ENCODE assay signal across 26 cellular contexts in the genomic region with DNA sequence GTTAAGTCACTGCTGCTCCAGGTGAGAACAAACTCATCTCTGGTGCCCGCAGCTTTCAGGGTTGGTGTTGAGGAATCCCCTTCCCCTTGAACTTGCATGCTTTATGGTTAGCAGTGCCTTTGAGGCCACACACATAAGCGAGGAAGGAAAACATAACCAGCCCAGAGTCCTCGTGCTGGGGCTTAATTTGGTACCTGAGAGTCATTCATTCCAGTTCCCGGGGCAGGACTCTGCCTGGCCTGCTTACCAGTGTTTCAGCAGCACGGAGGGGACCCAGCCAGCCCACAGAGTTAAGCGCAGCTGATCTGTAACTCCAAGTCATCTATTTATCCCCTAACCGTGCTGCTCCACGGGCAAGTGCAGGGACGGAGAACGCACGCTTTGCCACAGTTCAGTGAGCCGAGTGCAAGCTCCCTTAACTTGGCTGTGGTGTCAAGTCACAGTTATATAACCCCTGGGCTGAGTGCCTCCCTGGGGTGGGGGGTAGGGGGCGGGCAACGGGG.
A peak's percentile ranks its signal among the peaks of the same experiment; 100 is the strongest.
DNase-seq lines count a peak whose midpoint lies in the region; ATAC-seq, FAIRE-seq and TF ChIP-seq lines count a peak whose summit lies in the region.
"Had no signal": no experiment of that assay in that cellular context is flagged by ENCODE, and none has a peak within 500 bp of the region (broad histone marks: within the 10 kb centered on the region; RNA-seq: fewer than 3 reads in every experiment).

No MANE protein-coding gene starts in this region.

- ATAC-seq in CD4-positive, alpha-beta T cell (ENCODE audit: poor library complexity), result peak; percentile 44
- ATAC-seq in T-helper 17 cell (peak; percentile 83), left ventricle myocardium superior (peak; percentile 75), psoas muscle (peak; percentile 47 to 80 (median 72)), GM18517 (IDR thresholded peaks at IDR 0.05; ENCODE audit: unreplicated experiment) (no peak)
- ATAC-seq: activated CD8-positive, alpha-beta memory T cell treated with anti-CD3 and anti-CD28 coated beads, Interleukin-2, amount 10 ng/mL, durations not matched to agents 7 days and 5 days; esophagus mucosa; K562; naive thymus-derived CD4-positive, alpha-beta T cell; pancreas had no signal

- H3K27me3 ChIP-seq in CD4-positive, alpha-beta T cell (ENCODE audit: control insufficient read depth, insufficient read depth, low read length), result no peaks in the 10 kb centered on the region
- H3K27me3 ChIP-seq in psoas muscle (ENCODE audit: insufficient read depth in 3 of 3, low read length in 2 of 3), result no peaks in the 10 kb centered on the region
- H3K27me3 ChIP-seq: pancreas, spleen, testis had no signal

- no peaks in the 10 kb centered on the region for H3K36me3 Mint-ChIP-seq in CD4-positive, alpha-beta T cell (ENCODE audit: low read depth)
- H3K36me3 Mint-ChIP-seq in T-helper 17 cell (ENCODE audit: low read depth), result no peaks in the 10 kb centered on the region
- H3K36me3 Mint-ChIP-seq: activated CD8-positive, alpha-beta memory T cell treated with anti-CD3 and anti-CD28 coated beads, Interleukin-2, amount 10 ng/mL, durations not matched to agents 7 days and 5 days; immature natural killer cell; memory B cell had no signal

- peak overlapping the region; percentile 22 for H3K4me3 ChIP-seq in psoas muscle
- H3K4me3 ChIP-seq: K562, pancreas, PC-9, spleen, testis had no signal

- no peak for TF ChIP-seq POLR2A in H54 (IDR thresholded peaks at IDR 0.05; ENCODE audit: low read depth, low read length)

- peak overlapping the region; percentile 63 for H3K27ac Mint-ChIP-seq in CD4-positive, alpha-beta T cell
- peak overlapping the region; percentile 88 for H3K27ac Mint-ChIP-seq in T-helper 17 cell
- H3K27ac Mint-ChIP-seq: activated CD8-positive, alpha-beta memory T cell treated with anti-CD3 and anti-CD28 coated beads, Interleukin-2, amount 10 ng/mL, durations not matched to agents 7 days and 5 days; immature natural killer cell; memory B cell; naive thymus-derived CD4-positive, alpha-beta T cell had no signal

- no peak for TF ChIP-seq CTCF in CD4-positive, alpha-beta T cell (IDR thresholded peaks at IDR 0.05)
- TF ChIP-seq CTCF in psoas muscle (IDR thresholded peaks at IDR 0.05), result no peak

- intact Hi-C loops in CD4-positive, alpha-beta T cell (cut with DNase I, micrococcal nuclease), result no loop called here
- intact Hi-C loops in left ventricle myocardium superior (cut with micrococcal nuclease), result no loop called here
- intact Hi-C loops in psoas muscle (cut with DNase I), result no loop called here

- H3K36me3 ChIP-seq in psoas muscle (ENCODE audit: insufficient read depth in 1 of 2, low read depth in 1 of 2), result no peaks in the 10 kb centered on the region
- H3K36me3 ChIP-seq: pancreas, spleen had no signal

- peak overlapping the region; percentile 18 for H3K4me3 Mint-ChIP-seq in CD4-positive, alpha-beta T cell
- peak overlapping the region; percentile 72 for H3K4me3 Mint-ChIP-seq in T-helper 17 cell
- H3K4me3 Mint-ChIP-seq: activated CD8-positive, alpha-beta memory T cell treated with anti-CD3 and anti-CD28 coated beads, Interleukin-2, amount 10 ng/mL, durations not matched to agents 7 days and 5 days; immature natural killer cell; memory B cell; naive thymus-derived CD4-positive, alpha-beta T cell had no signal

- no peaks in the 10 kb centered on the region for H3K9me3 Mint-ChIP-seq in CD4-positive, alpha-beta T cell
- H3K9me3 Mint-ChIP-seq: immature natural killer cell; memory B cell; naive thymus-derived CD4-positive, alpha-beta T cell had no signal

- FAIRE-seq in H54 (lab: Jason Lieb, UNC), result no peak
- FAIRE-seq: K562, pancreas had no signal

- H3K4me1 ChIP-seq in psoas muscle, result peaks cover 20% of the 10 kb centered on the region
- H3K4me1 ChIP-seq: pancreas, spleen had no signal

- H3K4me1 Mint-ChIP-seq in CD4-positive, alpha-beta T cell (ENCODE audit: low read depth), result peaks cover 51% of the 10 kb centered on the region
- H3K4me1 Mint-ChIP-seq in T-helper 17 cell, result peaks cover 49% of the 10 kb centered on the region
- H3K4me1 Mint-ChIP-seq: activated CD8-positive, alpha-beta memory T cell treated with anti-CD3 and anti-CD28 coated beads, Interleukin-2, amount 10 ng/mL, durations not matched to agents 7 days and 5 days; immature natural killer cell had no signal

- no peaks in the 10 kb centered on the region for H3K27me3 Mint-ChIP-seq in CD4-positive, alpha-beta T cell
- no peaks in the 10 kb centered on the region for H3K27me3 Mint-ChIP-seq in T-helper 17 cell
- H3K27me3 Mint-ChIP-seq: activated CD8-positive, alpha-beta memory T cell treated with anti-CD3 and anti-CD28 coated beads, Interleukin-2, amount 10 ng/mL, durations not matched to agents 7 days and 5 days; naive thymus-derived CD4-positive, alpha-beta T cell had no signal

- WGBS in psoas muscle, 3 donors, result 28 to 37% (median 35%) methylated on average over 14 of the region's 14 CpGs

- CTCF ChIA-PET in CD4-positive, alpha-beta T cell (lab: Charles Lee), result no interaction called here

- H3K9me3 ChIP-seq in CD4-positive, alpha-beta T cell (ENCODE audit: control insufficient read depth, low read length), result no peaks in the 10 kb centered on the region
- H3K9me3 ChIP-seq in T-helper 17 cell (ENCODE audit: control insufficient read depth, low read length, poor library complexity, severe bottlenecking), result no peaks in the 10 kb centered on the region
- H3K9me3 ChIP-seq in psoas muscle, result no peaks in the 10 kb centered on the region
- H3K9me3 ChIP-seq: pancreas, spleen, testis had no signal

- H3K27ac ChIP-seq in CD4-positive, alpha-beta T cell (ENCODE audit: low read depth, low read length), result no peak overlapping the region
- peak overlapping the region; percentile 46 for H3K27ac ChIP-seq in psoas muscle
- H3K27ac ChIP-seq: pancreas, PC-9, spleen had no signal

- DNase-seq in CD4-positive, alpha-beta T cell, result no peak
- DNase-seq in T-helper 17 cell, result no peak
- DNase-seq in left ventricle myocardium superior, result peak; percentile 34
- DNase-seq in psoas muscle, result no peak
- no peak for DNase-seq in H54 (ENCODE audit: insufficient read length, low spot score)
- DNase-seq in SKM-1 (lab: John Stamatoyannopoulos, UW; ENCODE audit: unreplicated experiment), result no peak
- no peak for DNase-seq in DMS79 (lab: John Stamatoyannopoulos, UW)
- DNase-seq: activated CD4-positive, CD25-positive, alpha-beta regulatory T cell treated with anti-CD3 and anti-CD28 coated beads, Interleukin-2, amount 50 U/mL, for 72 hours; activated CD8-positive, alpha-beta memory T cell treated with anti-CD3 and anti-CD28 coated beads, Interleukin-2, amount 10 ng/mL, durations not matched to agents 7 days and 5 days; activated effector memory CD4-positive, alpha-beta T cell treated with anti-CD3 and anti-CD28 coated beads, Interleukin-2, amount 50 U/mL, for 16 hours; amniotic stem cell; cerebellar nuclear complex; effector CD4-positive, alpha-beta T cell; immature natural killer cell; naive thymus-derived CD4-positive, alpha-beta T cell; NCI-H1694 treated with DMSO at 0.1 percent for 48 hours; NCI-H345; pancreas; PC-9; spleen; T1000; testis had no signal

- POLR2A ChIA-PET in CD4-positive, alpha-beta T cell (lab: Charles Lee), result interaction anchor here (0.6 to 1.5 kb wide), 2 partner anchors 47 to 60 kb away, joined by 3 read pairs; no protein-coding TSS in a partner anchor
